Comparison of ENCODE assay signal across 8 cellular contexts in the genomic region with DNA sequence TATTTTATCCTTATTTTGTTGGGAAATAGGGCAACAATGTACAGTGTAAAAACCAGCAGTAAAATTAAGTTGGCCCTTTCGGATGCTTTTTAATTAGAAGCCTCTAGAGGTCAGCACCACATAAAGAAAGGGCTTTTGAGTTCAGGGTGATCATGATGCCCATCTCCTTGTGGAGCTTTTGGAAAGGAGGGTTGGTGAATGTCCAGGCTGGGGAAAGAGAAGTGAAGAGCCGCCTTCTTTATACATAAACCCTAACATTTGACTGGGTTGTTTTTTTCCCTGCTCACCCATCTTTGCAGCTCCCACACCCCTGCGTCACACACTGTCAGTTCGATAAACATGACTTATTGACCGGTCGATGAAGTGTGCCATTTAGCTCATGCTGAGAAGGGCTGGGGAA. TPM values are rescaled to one million over a fixed set of nuclear protein-coding genes. Genes with fewer than 3 reads are reported as not detected.
A peak's percentile ranks its signal among the peaks of the same experiment; 100 is the strongest.
DNase-seq lines count a peak whose midpoint lies in the region; ATAC-seq, FAIRE-seq and TF ChIP-seq lines count a peak whose summit lies in the region.

No MANE protein-coding gene starts in this region.

- no peaks in the 10 kb centered on the region for H3K27me3 ChIP-seq in SK-N-SH (ENCODE audit: insufficient read depth)

- H3K4me1 Mint-ChIP-seq in nephron: peaks cover 44% of the 10 kb centered on the region
- H3K4me1 Mint-ChIP-seq in activated CD4-positive, alpha-beta memory T cell treated with anti-CD3 and anti-CD28 coated beads, Interleukin-2, amount 10 ng/mL, durations not matched to agents 7 days and 5 days: peaks cover 35% of the 10 kb centered on the region

- no peak for TF ChIP-seq POLR2A in A549 (IDR thresholded peaks at IDR 0.05; ENCODE audit: low read length)
- TF ChIP-seq POLR2A in NB4 (IDR thresholded peaks at IDR 0.05; ENCODE audit: extremely low read depth, insufficient read length): no peak

- TF ChIP-seq EP300 in A549 (IDR thresholded peaks at IDR 0.05) (no peak), SK-N-SH (IDR thresholded peaks at IDR 0.05; ENCODE audit: borderline replicate concordance in 1 of 2, low read depth in 1 of 2, low read length in 1 of 2) (no peak)

- peaks cover 28% of the 10 kb centered on the region for H3K4me1 ChIP-seq in A549
- peaks cover 13 to 19% of the 10 kb centered on the region in 2 experiments for H3K4me1 ChIP-seq in SK-N-SH (ENCODE audit: control insufficient read depth in 1 of 2, insufficient read depth in 2 of 2, low read depth in 1 of 2, low read length in 1 of 2)

- ATAC-seq in A549: peak; percentile 54 to 84; a peak in 5 of 6 replicates
- ATAC-seq in esophagus mucosa: peak; percentile 29
- ATAC-seq in GM21390 (IDR thresholded peaks at IDR 0.05; ENCODE audit: unreplicated experiment): no peak

- no peaks in the 10 kb centered on the region for H4K20me1 ChIP-seq in SK-N-SH (ENCODE audit: insufficient read depth)

- peak; percentile 55 to 57 for DNase-seq in A549 (ENCODE audit: low read depth in 1 of 2, low spot score in 1 of 2)
- peak; percentile 84 for DNase-seq in NB4 (ENCODE audit: low read depth)
- peak; percentile 65 for DNase-seq in SK-N-SH
- DNase-seq in activated CD4-positive, alpha-beta memory T cell treated with anti-CD3 and anti-CD28 coated beads, Interleukin-2, amount 10 ng/mL, durations not matched to agents 7 days and 5 days: no peak

- H3K9ac ChIP-seq in SK-N-SH: no peak overlapping the region

- H3K4me3 ChIP-seq in A549: no peak overlapping the region
- no peak overlapping the region for H3K4me3 ChIP-seq in NB4 (ENCODE audit: low read depth, low read length)
- no peak overlapping the region for H3K4me3 ChIP-seq in SK-N-SH (ENCODE audit: low read depth in 2 of 2, low read length in 1 of 2)

- no peaks in the 10 kb centered on the region for H3K36me3 ChIP-seq in SK-N-SH (replicated peaks in 1 of 2; ENCODE audit: control insufficient read depth in 1 of 2, insufficient read depth in 2 of 2, low read length in 1 of 2)

- no peaks in the 10 kb centered on the region for H3K79me2 ChIP-seq in SK-N-SH (ENCODE audit: insufficient read depth)

- peak; percentile 84 for TF ChIP-seq RAD21 in A549 (conservative IDR thresholded peaks at IDR 0.05 in 1 of 2, IDR thresholded peaks at IDR 0.05 in 1 of 2)
- TF ChIP-seq RAD21 in SK-N-SH (IDR thresholded peaks at IDR 0.05; ENCODE audit: low read length): peak; percentile 95

- H3K4me2 ChIP-seq in A549 (no peak overlapping the region), SK-N-SH (no peak overlapping the region)

- no peaks in the 10 kb centered on the region for H3K9me3 Mint-ChIP-seq in nephron
- H3K9me3 Mint-ChIP-seq in activated CD4-positive, alpha-beta memory T cell treated with anti-CD3 and anti-CD28 coated beads, Interleukin-2, amount 10 ng/mL, durations not matched to agents 7 days and 5 days: no peaks in the 10 kb centered on the region

- H3K27me3 Mint-ChIP-seq in nephron (ENCODE audit: low read depth): peaks cover 22% of the 10 kb centered on the region
- no peaks in the 10 kb centered on the region for H3K27me3 Mint-ChIP-seq in activated CD4-positive, alpha-beta memory T cell treated with anti-CD3 and anti-CD28 coated beads, Interleukin-2, amount 10 ng/mL, durations not matched to agents 7 days and 5 days

- no peak for FAIRE-seq in A549 (lab: Jason Lieb, UNC)

- H3F3A ChIP-seq in SK-N-SH (replicated peaks; ENCODE audit: insufficient read depth): peaks cover 13% of the 10 kb centered on the region

- H3K9me3 ChIP-seq in A549: no peaks in the 10 kb centered on the region
- H3K9me3 ChIP-seq in SK-N-SH: no peaks in the 10 kb centered on the region

- H3K4me3 Mint-ChIP-seq in nephron: no peak overlapping the region
- no peak overlapping the region for H3K4me3 Mint-ChIP-seq in activated CD4-positive, alpha-beta memory T cell treated with anti-CD3 and anti-CD28 coated beads, Interleukin-2, amount 10 ng/mL, durations not matched to agents 7 days and 5 days

- CTCF ChIA-PET in A549 (lab: Yijun Ruan, JAX) (interaction anchor here (0.6 to 4.5 kb wide), 33 partner anchors 9 to 884 kb away, joined by 3 to 42 read pairs (median 4); partner anchors contain the start of gene MTURN), SK-N-SH (lab: Yijun Ruan, JAX) (interaction anchor here (0.6 to 2.5 kb wide), 34 partner anchors 9 to 575 kb away, joined by 3 to 38 read pairs (median 4); partner anchors contain the start of gene MTURN)
- CTCF ChIA-PET in activated CD4-positive, alpha-beta memory T cell treated with anti-CD3 and anti-CD28 coated beads, Interleukin-2, amount 10 ng/mL, durations not matched to agents 7 days and 5 days (lab: Charles Lee): interaction anchor here (0.6 to 2.1 kb wide), 6 partner anchors 18 to 401 kb away, joined by 3 to 8 read pairs (median 6); no protein-coding TSS in a partner anchor

- no peaks in the 10 kb centered on the region for H3K36me3 Mint-ChIP-seq in nephron (ENCODE audit: low read depth)
- H3K36me3 Mint-ChIP-seq in activated CD4-positive, alpha-beta memory T cell treated with anti-CD3 and anti-CD28 coated beads, Interleukin-2, amount 10 ng/mL, durations not matched to agents 7 days and 5 days (ENCODE audit: low read depth): no peaks in the 10 kb centered on the region

- 67% methylated on average over 6 of the region's 6 CpGs for WGBS in A549 (ENCODE audit: missing lambda C conversion rate)
- WGBS in SK-N-SH (ENCODE audit: low lambda C conversion rate): 82% methylated on average over 6 of the region's 6 CpGs

- H3K27ac ChIP-seq in A549: no peak overlapping the region
- peak overlapping the region in 1 of 2 experiments; percentile 77; a peak in 1 of 4 replicates for H3K27ac ChIP-seq in SK-N-SH (ENCODE audit: low read depth in 2 of 2, low read length in 1 of 2)

- TF ChIP-seq CTCF in A549 (IDR thresholded peaks at IDR 0.05): peak; percentile 84
- peak; percentile 50 for TF ChIP-seq CTCF in GM12874 (IDR thresholded peaks at IDR 0.05; ENCODE audit: insufficient read depth, low read depth, low read length)
- TF ChIP-seq CTCF in NB4 (IDR thresholded peaks at IDR 0.05; ENCODE audit: low read depth, low read length): peak; percentile 71
- TF ChIP-seq CTCF in SK-N-SH (IDR thresholded peaks at IDR 0.05): peak; percentile 85
- TF ChIP-seq CTCF in nephron (IDR thresholded peaks at IDR 0.05; ENCODE audit: unreplicated experiment in 3 of 3): peak; percentile 49 to 58 (median 53)

- no peaks in the 10 kb centered on the region for H3K9me2 ChIP-seq in SK-N-SH

- POLR2A ChIA-PET in A549 (lab: Yijun Ruan, JAX) (no interaction called here), SK-N-SH (lab: Yijun Ruan, JAX) (no interaction called here)
- POLR2A ChIA-PET in activated CD4-positive, alpha-beta memory T cell treated with anti-CD3 and anti-CD28 coated beads, Interleukin-2, amount 10 ng/mL, durations not matched to agents 7 days and 5 days (lab: Charles Lee): interaction anchor here (1.4 kb wide), 1 partner anchor 30 kb away, joined by 3 read pairs; no protein-coding TSS in a partner anchor

- no peak overlapping the region for H2AFZ ChIP-seq in SK-N-SH (ENCODE audit: low read depth)

- peak overlapping the region; percentile 3 to 16 (median 8) for H3K27ac Mint-ChIP-seq in nephron
- no peak overlapping the region for H3K27ac Mint-ChIP-seq in activated CD4-positive, alpha-beta memory T cell treated with anti-CD3 and anti-CD28 coated beads, Interleukin-2, amount 10 ng/mL, durations not matched to agents 7 days and 5 days

TF ChIP-seq in A549, 52 proteins besides CTCF, POLR2A, EP300 and RAD21:
- TF ChIP-seq SMC3 (IDR thresholded peaks at IDR 0.05) (peak; percentile 57; the same call in 2 of the 3 replicates), PHF8 (IDR thresholded peaks at IDR 0.05; ENCODE audit: borderline replicate concordance, low read depth) (no peak)

TF ChIP-seq in SK-N-SH, 30 proteins besides CTCF, POLR2A, EP300 and RAD21:
- peak; percentile 83 for TF ChIP-seq SMC3 (IDR thresholded peaks at IDR 0.05; ENCODE audit: low read depth, low read length)
- no peak for TF ChIP-seq TEAD4 (IDR thresholded peaks at IDR 0.05; ENCODE audit: borderline replicate concordance, insufficient read depth)
- TF ChIP-seq MEF2A (IDR thresholded peaks at IDR 0.05; ENCODE audit: borderline replicate concordance, low read depth): no peak
- no peak for TF ChIP-seq ZBTB33 (IDR thresholded peaks at IDR 0.05; ENCODE audit: borderline replicate concordance, low read depth)
TF ChIP-seq in SK-N-SH: peak in this region for 1.

RNA-seq across cellular contexts. Expression of gene MTURN, which starts 29.8 kb away (rescaled TPM):
- 2.5 and 2.7 TPM in 2 replicates for polyA plus RNA-seq in A549 (2011; rRNA removed)
- polyA plus RNA-seq in A549 (2012; cell fraction: cytosol; rRNA removed): 1.1 and 1.5 TPM in 2 replicates
- 1.2 and 1.5 TPM in 2 replicates for polyA plus RNA-seq in A549 (2012; cell fraction: nucleus; rRNA removed)
- polyA plus RNA-seq in A549 (2017; fragmentation: RNase III; extraction: RNeasy Plus Mini Kit Qiagen cat#74134 plus additional on column Dnase treatment): 2.2 to 2.4 TPM (median 2.3 TPM) in 3 replicates
- 1.4 and 1.6 TPM in 2 replicates for polyA minus RNA-seq in A549 (2011; rRNA and poly(A)+ RNA removed)
- polyA plus RNA-seq in SK-N-SH (2012; rRNA removed): 9.0 and 12.9 TPM in 2 replicates
- polyA plus RNA-seq in SK-N-SH (2012; cell fraction: cytosol; rRNA removed): 10.5 and 10.6 TPM in 2 replicates
- 17.0 and 25.3 TPM in 2 replicates for polyA plus RNA-seq in SK-N-SH (2012; cell fraction: nucleus; rRNA removed)
- 6.1 TPM for total RNA-seq in esophagus mucosa
- total RNA-seq in activated CD4-positive, alpha-beta memory T cell treated with anti-CD3 and anti-CD28 coated beads, Interleukin-2, amount 10 ng/mL, durations not matched to agents 7 days and 5 days: 1 to 10 TPM; 2.3 to 2.7 TPM

Comparison
In these comparisons a context has a peak if more than half of its experiments do, and no peak if none do; other contexts are left out.
1. Of the 12 proteins assayed by ChIP-seq in both A549 and SK-N-SH: peak only in A549: none; only in SK-N-SH: none; in both: CTCF, RAD21 and SMC3; in neither: 9.